In the genomic region with DNA sequence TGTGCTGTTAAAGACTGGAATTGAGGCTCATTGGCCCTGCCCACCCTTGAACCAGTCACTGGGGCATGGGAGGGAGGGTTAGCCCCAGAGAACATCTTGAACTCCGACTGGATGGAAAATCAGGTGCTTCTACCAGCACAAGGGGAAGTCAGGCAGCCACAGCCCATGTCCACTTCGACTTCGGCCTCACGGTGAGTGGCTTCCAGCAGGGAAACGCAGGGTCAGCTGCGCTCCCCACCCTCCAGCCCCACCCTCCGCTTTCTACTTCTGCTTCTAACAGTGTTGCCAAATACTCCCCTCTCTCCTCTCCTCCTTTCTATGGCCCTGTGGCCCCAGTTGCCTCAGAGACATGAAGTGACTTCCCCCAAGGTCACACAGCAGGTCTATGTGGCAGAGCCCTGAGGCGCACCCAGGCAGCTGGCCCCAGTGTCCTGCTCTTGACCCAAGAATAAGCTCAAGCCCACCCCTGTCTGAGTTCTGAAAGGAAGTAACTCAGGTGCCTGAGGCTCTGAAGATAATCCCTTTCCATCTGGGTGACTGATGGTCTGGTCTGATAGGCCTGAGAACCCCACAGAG, we compare ENCODE assay signal across 12 cellular contexts. TPM values are rescaled to one million over a fixed set of nuclear protein-coding genes. Genes with fewer than 3 reads are reported as not detected.
DNase-seq lines count a peak whose midpoint lies in the region; ATAC-seq and TF ChIP-seq lines count a peak whose summit lies in the region.
"Had no signal": no experiment of that assay in that cellular context is flagged by ENCODE, and none has a peak within 500 bp of the region (broad histone marks: within the 10 kb centered on the region; RNA-seq: fewer than 3 reads in every experiment).

No MANE protein-coding gene starts in this region.

- H3K36me3 Mint-ChIP-seq in chondrocyte (ENCODE audit: low read depth) = no peaks in the 10 kb centered on the region
- H3K36me3 Mint-ChIP-seq: CD4-positive, CD25-positive, alpha-beta regulatory T cell had no signal

- H3K9me2 ChIP-seq in hepatocyte (replicated peaks; ENCODE audit: insufficient read depth) = no peaks in the 10 kb centered on the region

- no peak overlapping the region for H3K9ac ChIP-seq in trophoblast cell (ENCODE audit: low read length)

- H3K4me2 ChIP-seq in trophoblast cell (ENCODE audit: low read length) (no peak overlapping the region), hepatocyte (no peak overlapping the region)

- no peak overlapping the region for H3K14ac ChIP-seq in trophoblast cell (ENCODE audit: low read length)

- ATAC-seq in gastroesophageal sphincter = peak; percentile 64

- H2BK120ac ChIP-seq in trophoblast cell (ENCODE audit: insufficient read depth, low read length, poor library complexity) = no peak overlapping the region

- TF ChIP-seq POLR2A in gastroesophageal sphincter (IDR thresholded peaks at IDR 0.05) = no peak

- no peak overlapping the region for H4K8ac ChIP-seq in trophoblast cell (ENCODE audit: low read depth, low read length)

- no peak overlapping the region for H2BK5ac ChIP-seq in trophoblast cell (ENCODE audit: low read depth, low read length, poor library complexity)

- H3K23ac ChIP-seq in trophoblast cell (ENCODE audit: low read length) = no peak overlapping the region

- TF ChIP-seq CTCF in GM13976 (IDR thresholded peaks at IDR 0.05; ENCODE audit: borderline replicate concordance, control extremely low read depth, extremely low read depth, insufficient read depth, missing control alignments) (no peak), gastroesophageal sphincter (IDR thresholded peaks at IDR 0.05) (no peak), chondrocyte (IDR thresholded peaks at IDR 0.05) (no peak), hepatocyte (IDR thresholded peaks at IDR 0.05; ENCODE audit: poor library complexity) (no peak)

- no peak overlapping the region for H3K27ac ChIP-seq in gastroesophageal sphincter
- H3K27ac ChIP-seq in trophoblast cell (ENCODE audit: low read depth, low read length) = no peak overlapping the region
- H3K27ac ChIP-seq in hepatocyte = no peak overlapping the region

- peaks cover 0 to 17% (median 0%) of the 10 kb centered on the region in 3 donors for H3K4me1 ChIP-seq in gastroesophageal sphincter
- peaks cover 0 to 5% of the 10 kb centered on the region in 2 experiments for H3K4me1 ChIP-seq in trophoblast cell (ENCODE audit: control insufficient read depth in 1 of 2, insufficient read depth in 2 of 2, low read length in 2 of 2)
- no peaks in the 10 kb centered on the region for H3K4me1 ChIP-seq in hepatocyte (ENCODE audit: insufficient read depth)

- H3K36me3 ChIP-seq in gastroesophageal sphincter = no peaks in the 10 kb centered on the region
- no peaks in the 10 kb centered on the region for H3K36me3 ChIP-seq in trophoblast cell (ENCODE audit: control insufficient read depth in 1 of 2, insufficient read depth in 2 of 2, low read length in 2 of 2)
- no peaks in the 10 kb centered on the region for H3K36me3 ChIP-seq in hepatocyte (replicated peaks; ENCODE audit: insufficient read depth, low read depth)

- H2AK5ac ChIP-seq in trophoblast cell (ENCODE audit: low read length) = no peak overlapping the region

- H4K20me1 ChIP-seq in hepatocyte (ENCODE audit: insufficient read depth, poor library complexity, severe bottlenecking) = no peaks in the 10 kb centered on the region

- no peaks in the 10 kb centered on the region for H3K79me2 ChIP-seq in trophoblast cell (ENCODE audit: control insufficient read depth, insufficient read depth, low read length, poor library complexity)
- H3K79me2 ChIP-seq in hepatocyte = no peaks in the 10 kb centered on the region

- H4K12ac ChIP-seq in trophoblast cell (ENCODE audit: low read depth, low read length) = no peak overlapping the region

- no peak overlapping the region for H4K91ac ChIP-seq in trophoblast cell (ENCODE audit: low read depth, low read length)

- 65 to 71% methylated on average over 2 to 7 of the region's 8 CpGs for WGBS in gastroesophageal sphincter (ENCODE audit: low coverage in 1 of 2), 2 donors
- WGBS in trophoblast cell (ENCODE audit: extremely low coverage, insufficient coverage, insufficient read length) = no CpG with 5 or more reads among the region's 8 CpGs
- WGBS in hepatocyte (ENCODE audit: low lambda C conversion rate, missing lambda C conversion rate) = 86% methylated on average over 3 of the region's 8 CpGs

- DNase-seq in GM13976 (ENCODE audit: low spot score) (peak; percentile 6), OCI-M1 (lab: John Stamatoyannopoulos, UW) (peak; percentile 38), trophoblast cell (peak; percentile 42), chondrocyte (ENCODE audit: low spot score) (no peak), hepatocyte (ENCODE audit: low spot score) (no peak)
- DNase-seq in stimulated activated CD4-positive, alpha-beta T cell treated with anti-CD3 and anti-CD28 coated beads, Interleukin-15, amount 100 ng/mL, for 24 hours = no peak
- no peak for DNase-seq in activated naive CD4-positive, alpha-beta T cell treated with anti-CD3 and anti-CD28 coated beads, Interleukin-2, amount 50 U/mL, for 16 hours
- DNase-seq: activated CD4-positive, alpha-beta T cell treated with anti-CD3 and anti-CD28 coated beads, Interleukin-2, amount 50 U/mL, for 1 hour; CD4-positive, CD25-positive, alpha-beta regulatory T cell; effector CD8-positive, alpha-beta T cell; NCI-H69 had no signal

- no peak overlapping the region for H2AFZ ChIP-seq in trophoblast cell (ENCODE audit: insufficient read depth, low read length, poor library complexity)
- H2AFZ ChIP-seq in hepatocyte = no peak overlapping the region

- H3K9me3 ChIP-seq in gastroesophageal sphincter (no peaks in the 10 kb centered on the region), trophoblast cell (ENCODE audit: insufficient read depth, low read depth, low read length) (no peaks in the 10 kb centered on the region), hepatocyte (ENCODE audit: low read depth) (no peaks in the 10 kb centered on the region)

- H3K9me3 Mint-ChIP-seq in chondrocyte (ENCODE audit: low read depth) = no peaks in the 10 kb centered on the region
- H3K9me3 Mint-ChIP-seq: CD4-positive, CD25-positive, alpha-beta regulatory T cell had no signal

- H3K4me1 Mint-ChIP-seq in chondrocyte (ENCODE audit: low read depth) = peaks cover 3% of the 10 kb centered on the region

- no peak overlapping the region for H3K4me3 ChIP-seq in gastroesophageal sphincter
- no peak overlapping the region for H3K4me3 ChIP-seq in trophoblast cell (ENCODE audit: low read depth, low read length)
- no peak overlapping the region for H3K4me3 ChIP-seq in hepatocyte

- no peak for TF ChIP-seq EP300 in gastroesophageal sphincter (IDR thresholded peaks at IDR 0.05)

- H3K4ac ChIP-seq in trophoblast cell (ENCODE audit: low read depth, low read length) = no peak overlapping the region

- no peak overlapping the region for H3K4me3 Mint-ChIP-seq in chondrocyte (ENCODE audit: unreplicated experiment)

- H2BK12ac ChIP-seq in trophoblast cell (ENCODE audit: low read length) = no peak overlapping the region

- in situ Hi-C loops in GM13976 (cut with MboI; ENCODE audit: low sequenced_read_pairs, unreplicated experiment) = loop anchor here (10.0 kb wide), 1 partner anchor 131 kb away; no protein-coding TSS in a partner anchor

- H3K79me1 ChIP-seq in trophoblast cell (ENCODE audit: low read length) = no peaks in the 10 kb centered on the region

- no peak overlapping the region for H3K18ac ChIP-seq in trophoblast cell (ENCODE audit: low read length)

- no peaks in the 10 kb centered on the region for H3K27me3 Mint-ChIP-seq in chondrocyte (ENCODE audit: low read depth)

- H3K27ac Mint-ChIP-seq in chondrocyte (ENCODE audit: unreplicated experiment) = no peak overlapping the region
- H3K27ac Mint-ChIP-seq: CD4-positive, CD25-positive, alpha-beta regulatory T cell had no signal

- H3K27me3 ChIP-seq in gastroesophageal sphincter = no peaks in the 10 kb centered on the region
- no peaks in the 10 kb centered on the region for H3K27me3 ChIP-seq in trophoblast cell (ENCODE audit: insufficient read depth, low read length)
- no peaks in the 10 kb centered on the region for H3K27me3 ChIP-seq in hepatocyte

RNA-seq across cellular contexts. Expression of gene SH2B3, which starts 11.9 kb away (rescaled TPM):
- 10 to 100 TPM; 17.0 to 33.1 (median 23.3) TPM for total RNA-seq in gastroesophageal sphincter
- 5.1 and 5.4 TPM in 2 replicates for polyA plus RNA-seq in trophoblast cell (2013)
- total RNA-seq in chondrocyte = 14.7 to 20.0 TPM (median 18.3 TPM) in 3 replicates
- total RNA-seq in hepatocyte = 5.5 and 9.0 TPM in 2 replicates
- 4.7 and 5.3 TPM in 2 replicates for polyA plus RNA-seq in hepatocyte

RNA-seq across cellular contexts. Expression of gene PHETA1, which starts 24.9 kb away (rescaled TPM):
- 10 to 100 TPM in 1 of 4 donors, 1 to 10 TPM in 3; 6.3 to 16.0 (median 8.2) TPM for total RNA-seq in gastroesophageal sphincter
- polyA plus RNA-seq in trophoblast cell (2013) = 7.2 and 7.5 TPM in 2 replicates
- total RNA-seq in chondrocyte = 14.2 to 16.0 TPM (median 15.7 TPM) in 3 replicates
- 18.1 and 30.9 TPM in 2 replicates for total RNA-seq in hepatocyte
- polyA plus RNA-seq in hepatocyte = 14.2 and 24.6 TPM in 2 replicates

Comparison
In these comparisons a context has a peak if more than half of its experiments do, and no peak if none do; other contexts are left out.
1. DNase-seq: peak in GM13976 (single experiment), OCI-M1 (single experiment) and trophoblast cell (2 of 2); none in chondrocyte (single experiment), stimulated activated CD4-positive, alpha-beta T cell treated with anti-CD3 and anti-CD28 coated beads, Interleukin-15, amount 100 ng/mL, for 24 hours (single experiment), activated naive CD4-positive, alpha-beta T cell treated with anti-CD3 and anti-CD28 coated beads, Interleukin-2, amount 50 U/mL, for 16 hours (single experiment) and hepatocyte (single experiment).